In genomic region chr3:141305436-141305835, GRCh38 we compare ENCODE assay signal across 11 cellular contexts.
A peak's percentile ranks its signal among the peaks of the same experiment; 100 is the strongest.
DNase-seq lines count a peak whose midpoint lies in the region; ATAC-seq, FAIRE-seq and TF ChIP-seq lines count a peak whose summit lies in the region.
"Had no signal": no experiment of that assay in that cellular context is flagged by ENCODE, and none has a peak within 500 bp of the region (broad histone marks: within the 10 kb centered on the region; RNA-seq: fewer than 3 reads in every experiment).

No MANE protein-coding gene starts in this region.

- TF ChIP-seq CTCF in ascending aorta (IDR thresholded peaks at IDR 0.05): no peak

- no peak for FAIRE-seq in H54 (lab: Jason Lieb, UNC)
- FAIRE-seq: GM19239 had no signal

- TF ChIP-seq POLR2A in H54 (IDR thresholded peaks at IDR 0.05; ENCODE audit: low read depth, low read length): no peak

- peak; percentile 29 for ATAC-seq in left colon
- ATAC-seq in GM21381 (IDR thresholded peaks at IDR 0.05; ENCODE audit: unreplicated experiment): no peak

- DNase-seq in DMS53 (lab: John Stamatoyannopoulos, UW): peak; percentile 36
- DNase-seq in DMS53 treated with DMSO at 0.1 percent for 48 hours (lab: John Stamatoyannopoulos, UW; ENCODE audit: unreplicated experiment): no peak
- DNase-seq in H54 (ENCODE audit: insufficient read length, low spot score): peak; percentile 39
- DNase-seq in T1000 (lab: John Stamatoyannopoulos, UW): peak; percentile 24
- DNase-seq in left colon: no peak
- DNase-seq in ascending aorta (ENCODE audit: low spot score in 2 of 2): no peak
- no peak for DNase-seq in UCSD-AML1 (lab: John Stamatoyannopoulos, UW; ENCODE audit: unreplicated experiment)
- DNase-seq: activated T-cell treated with anti-CD3 and anti-CD28 coated beads for 4 hours had no signal

- no peak overlapping the region for H3K27ac ChIP-seq in ascending aorta
- H3K27ac ChIP-seq: 22Rv1 had no signal

- no peaks in the 10 kb centered on the region for H3K9me3 ChIP-seq in ascending aorta

- H3K4me1 ChIP-seq in ascending aorta: no peaks in the 10 kb centered on the region

- H3K4me3 ChIP-seq in ascending aorta: no peak overlapping the region

- no peaks in the 10 kb centered on the region for H3K27me3 ChIP-seq in ascending aorta

- no peaks in the 10 kb centered on the region for H3K36me3 ChIP-seq in ascending aorta

- intact Hi-C loops in left colon (cut with DNase I, micrococcal nuclease): loop anchor here in 1 of 2 donors (5.0 to 10.0 kb wide), 2 partner anchors 49 to 257 kb away; no protein-coding TSS in a partner anchor
- intact Hi-C loops in ascending aorta (cut with DNase I): no loop called here

Comparison
In these comparisons a context has a peak if more than half of its experiments do, and no peak if none do; other contexts are left out.
1. DNase-seq: peak in DMS53 (single experiment), H54 (single experiment) and T1000 (single experiment); none in DMS53 treated with DMSO at 0.1 percent for 48 hours (single experiment), left colon (0 of 2), ascending aorta (0 of 2) and UCSD-AML1 (single experiment).